1 cellular context compared by ENCODE assay signal in genomic region chr17:82238562-82239201, GRCh38.
TF ChIP-seq lines count a peak whose summit lies in the region.

No MANE protein-coding gene starts in this region.

TF ChIP-seq in GM23338, 12 proteins besides CTCF, POLR2A, EP300 and RAD21 (continued from another document):
- TF ChIP-seq REST (IDR thresholded peaks at IDR 0.05; ENCODE audit: unreplicated experiment) (no peak), ZNF331 (CRISPR knock-in tag; IDR thresholded peaks at IDR 0.05; ENCODE audit: low read depth) (no peak), ZNF462 (CRISPR knock-in tag; IDR thresholded peaks at IDR 0.05) (no peak), ZNF114 (CRISPR knock-in tag; IDR thresholded peaks at IDR 0.05) (no peak), NANOG (IDR thresholded peaks at IDR 0.05; ENCODE audit: borderline replicate concordance) (no peak)
